Comparison of ENCODE assay signal across 24 cellular contexts in genomic region chr10:43885252-43885651, GRCh38.
"Had no signal": no experiment of that assay in that cellular context is flagged by ENCODE, and none has a peak within 500 bp of the region (broad histone marks: within the 10 kb centered on the region; RNA-seq: fewer than 3 reads in every experiment).

No MANE protein-coding gene starts in this region.

- H3K4me3 ChIP-seq: adrenal gland, cardiac muscle cell, SJCRH30, SK-N-MC had no signal

- H3K27me3 ChIP-seq: adrenal gland, cardiac muscle cell, SJCRH30 had no signal

- H3K4me1 ChIP-seq: adrenal gland, SJCRH30 had no signal

- ATAC-seq: activated naive CD4-positive, alpha-beta T cell treated with anti-CD3 and anti-CD28 coated beads, Interleukin-2, amount 50 U/mL, for 72 hours; activated T-cell treated with anti-CD3 and anti-CD28 coated beads, Interleukin-2, amount 50 U/mL, for 4 hours; Panc1 had no signal

- H3K4me1 Mint-ChIP-seq: central memory CD8-positive, alpha-beta T cell had no signal

- H3K36me3 Mint-ChIP-seq: activated naive CD4-positive, alpha-beta T cell treated with anti-CD3 and anti-CD28 coated beads, Interleukin-2, amount 50 U/mL, for 72 hours had no signal

- H3K27ac Mint-ChIP-seq: activated naive CD4-positive, alpha-beta T cell treated with anti-CD3 and anti-CD28 coated beads for 36 hours; activated naive CD4-positive, alpha-beta T cell treated with anti-CD3 and anti-CD28 coated beads, Interleukin-2, amount 50 U/mL, for 72 hours; activated T-helper 1 cell treated with anti-CD3 and anti-CD28 coated beads, Interleukin-12 subunit alpha, Interleukin-12 subunit beta, Interleukin-2, Interleukin-4 antibody, amounts not matched to agents 30 ng/mL and 10 ng/mL and 1 ng/mL, durations not matched to agents 14 hours and 24 hours and 36 hours had no signal

- DNase-seq: activated CD4-positive, alpha-beta T cell treated with anti-CD3 and anti-CD28 coated beads for 1 hour; activated CD4-positive, alpha-beta T cell treated with anti-CD3 and anti-CD28 coated beads, Interleukin-2, amount 50 U/mL, for 48 hours; activated CD4-positive, CD25-positive, alpha-beta regulatory T cell; activated CD8-positive, alpha-beta memory T cell treated with anti-CD3 and anti-CD28 coated beads, Interleukin-2, amount 50 U/mL, for 4 hours; activated gamma-delta T cell treated with Interleukin-2 at 50 U/mL for 16 hours; activated T-cell treated with anti-CD3 and anti-CD28 coated beads for 4 hours; activated T-cell treated with anti-CD3 and anti-CD28 coated beads, Interleukin-2, amount 50 U/mL, for 4 hours; adrenal gland; NCI-H1105; NCI-H1417 treated with DMSO at 0.1 percent for 48 hours; NCI-H1930; NCI-H2081 treated with DMSO at 0.1 percent for 48 hours; NCI-H345; SHP77; SJCRH30; T1000; WERI-Rb-1 had no signal

- H3K4me3 Mint-ChIP-seq: activated naive CD4-positive, alpha-beta T cell treated with anti-CD3 and anti-CD28 coated beads for 36 hours; activated T-cell treated with anti-CD3 and anti-CD28 coated beads, Interleukin-2, amount 50 U/mL, for 4 hours; activated T-helper 1 cell treated with anti-CD3 and anti-CD28 coated beads, Interleukin-12 subunit alpha, Interleukin-12 subunit beta, Interleukin-2, Interleukin-4 antibody, amounts not matched to agents 30 ng/mL and 10 ng/mL and 1 ng/mL, durations not matched to agents 14 hours and 24 hours and 36 hours; central memory CD8-positive, alpha-beta T cell had no signal

- H3K27ac ChIP-seq: adrenal gland, cardiac muscle cell, SJCRH30, SK-N-MC, WERI-Rb-1 had no signal

- H3K9me3 ChIP-seq: adrenal gland, SJCRH30 had no signal

- H3K9me3 Mint-ChIP-seq: activated naive CD4-positive, alpha-beta T cell treated with anti-CD3 and anti-CD28 coated beads for 36 hours; activated naive CD4-positive, alpha-beta T cell treated with anti-CD3 and anti-CD28 coated beads, Interleukin-2, amount 50 U/mL, for 72 hours; activated T-cell treated with anti-CD3 and anti-CD28 coated beads, Interleukin-2, amount 50 U/mL, for 4 hours; activated T-helper 1 cell treated with anti-CD3 and anti-CD28 coated beads, Interleukin-12 subunit alpha, Interleukin-12 subunit beta, Interleukin-2, Interleukin-4 antibody, amounts not matched to agents 30 ng/mL and 10 ng/mL and 1 ng/mL, durations not matched to agents 14 hours and 24 hours and 36 hours; central memory CD8-positive, alpha-beta T cell had no signal

- H3K27me3 Mint-ChIP-seq: central memory CD8-positive, alpha-beta T cell had no signal

- H3K36me3 ChIP-seq: adrenal gland, cardiac muscle cell, SJCRH30, WERI-Rb-1 had no signal
